ENCODE assay signal across 28 cellular contexts in the genomic region with DNA sequence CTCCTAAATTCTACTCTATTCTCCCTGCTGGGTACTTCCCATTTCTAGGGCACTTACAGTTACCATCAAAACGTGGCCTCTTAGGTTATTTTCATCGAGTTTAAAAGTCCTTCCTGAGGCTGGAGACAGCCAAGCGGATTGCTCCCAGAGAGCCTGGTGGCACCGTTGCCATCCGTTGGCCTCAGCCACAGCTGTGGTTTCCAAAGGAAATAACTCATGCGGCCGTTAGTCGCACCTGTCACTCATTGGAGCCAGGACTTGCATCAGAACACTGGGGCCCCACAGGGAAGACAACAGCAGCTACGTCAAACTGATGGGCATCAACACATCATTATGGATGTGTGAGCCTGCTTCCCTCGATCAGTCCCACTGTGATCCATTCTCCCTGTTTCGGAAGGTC.
A peak's percentile ranks its signal among the peaks of the same experiment; 100 is the strongest.
DNase-seq lines count a peak whose midpoint lies in the region; ATAC-seq, FAIRE-seq and TF ChIP-seq lines count a peak whose summit lies in the region.
"Had no signal": no experiment of that assay in that cellular context is flagged by ENCODE, and none has a peak within 500 bp of the region (broad histone marks: within the 10 kb centered on the region; RNA-seq: fewer than 3 reads in every experiment).

No MANE protein-coding gene starts in this region.

- no peaks in the 10 kb centered on the region for H3K9me3 Mint-ChIP-seq in endodermal cell
- H3K9me3 Mint-ChIP-seq: T-helper 2 cell treated with Interferon-gamma antibody and Interleukin-4, amounts not matched to agents 5 μg/mL and 100 μg/mL, for 36 hours had no signal

- no peaks in the 10 kb centered on the region for H3K36me3 ChIP-seq in endodermal cell (ENCODE audit: control insufficient read depth, insufficient read depth, low read length)
- H3K36me3 ChIP-seq in PC-9 (ENCODE audit: low read depth): no peaks in the 10 kb centered on the region
- H3K36me3 ChIP-seq: uterus had no signal

- no peaks in the 10 kb centered on the region for H3K4me1 ChIP-seq in endodermal cell (ENCODE audit: control insufficient read depth, insufficient read depth, low read length)
- no peaks in the 10 kb centered on the region for H3K4me1 ChIP-seq in PC-9 (replicated peaks; ENCODE audit: insufficient read depth)
- H3K4me1 ChIP-seq: uterus had no signal

- no peaks in the 10 kb centered on the region for H4K20me1 ChIP-seq in PC-9 (ENCODE audit: insufficient read depth)

- no peaks in the 10 kb centered on the region for H3K4me1 Mint-ChIP-seq in endodermal cell
- H3K4me1 Mint-ChIP-seq: stimulated activated effector memory CD8-positive, alpha-beta T cell treated with anti-CD3 and anti-CD28 coated beads, Interleukin-12 subunit alpha, Interleukin-12 subunit beta, amount 100 ng/mL, for 72 hours had no signal

- H3K79me2 ChIP-seq in PC-9 (ENCODE audit: low read depth): no peaks in the 10 kb centered on the region

- no peak for ATAC-seq in left ventricle myocardium superior
- ATAC-seq: body of pancreas; esophagus mucosa; mucosa of descending colon; PC-3; stimulated activated effector memory CD8-positive, alpha-beta T cell treated with anti-CD3 and anti-CD28 coated beads, Interleukin-12 subunit alpha, Interleukin-12 subunit beta, amount 100 ng/mL, for 72 hours had no signal

- no peak overlapping the region for H3K9ac ChIP-seq in endodermal cell (ENCODE audit: extremely low read depth, low read length, poor library complexity, severe bottlenecking)

- H3K9me3 ChIP-seq in endodermal cell (ENCODE audit: control insufficient read depth, low read length) (no peaks in the 10 kb centered on the region), PC-9 (ENCODE audit: insufficient read depth, low read depth) (no peaks in the 10 kb centered on the region)
- H3K9me3 ChIP-seq: body of pancreas, mucosa of descending colon, uterus had no signal

- no peak overlapping the region for H2AFZ ChIP-seq in PC-9

- DNase-seq in Daoy (ENCODE audit: low read depth): peak; percentile 36
- peak; percentile 97 to 98 for DNase-seq in Kasumi-1 (lab: John Stamatoyannopoulos, UW)
- DNase-seq in RPMI8226: peak; percentile 13
- peak; percentile 81 for DNase-seq in myocyte (ENCODE audit: low read depth)
- no peak for DNase-seq in endodermal cell
- no peak for DNase-seq in left ventricle myocardium superior
- no peak for DNase-seq in PC-9
- no peak for DNase-seq in RCC 7860 (ENCODE audit: low spot score)
- DNase-seq: activated gamma-delta T cell; body of pancreas; CD4-positive, alpha-beta memory T cell; DMS153; effector CD8-positive, alpha-beta T cell; foreskin melanocyte; GOT3; hippocampal formation; mucosa of descending colon; NCI-H1436 treated with DMSO at 0.1 percent for 48 hours; NCI-H2171 treated with DMSO at 0.1 percent for 48 hours; NCI-H526 treated with DMSO at 0.1 percent for 48 hours; PC-3; stimulated activated CD4-positive, alpha-beta T cell treated with anti-CD3 and anti-CD28 coated beads, Interleukin-1b, Interleukin-23, amount 100 ng/mL, for 48 hours; uterus had no signal

- H3K9me2 ChIP-seq in PC-9 (ENCODE audit: insufficient read depth): no peaks in the 10 kb centered on the region

- H3K4me3 ChIP-seq in endodermal cell (ENCODE audit: low read length) (no peak overlapping the region), PC-9 (no peak overlapping the region)
- H3K4me3 ChIP-seq: body of pancreas, mucosa of descending colon, uterus had no signal

- no TSS peak for BruUV-seq in PC-9 (replicated peaks; lab: Mats Ljungman, UMichigan)

- H3K4me2 ChIP-seq in PC-9: no peak overlapping the region

- no peak overlapping the region for H3K4me3 Mint-ChIP-seq in endodermal cell
- H3K4me3 Mint-ChIP-seq: CD4-positive, alpha-beta memory T cell; stimulated activated effector memory CD8-positive, alpha-beta T cell treated with anti-CD3 and anti-CD28 coated beads, Interleukin-12 subunit alpha, Interleukin-12 subunit beta, amount 100 ng/mL, for 72 hours; T-helper 2 cell treated with Interferon-gamma antibody and Interleukin-4, amounts not matched to agents 5 μg/mL and 100 μg/mL, for 36 hours had no signal

- intact Hi-C loops in left ventricle myocardium superior (cut with micrococcal nuclease) (no loop called here), PC-9 (cut with micrococcal nuclease; ENCODE audit: unreplicated experiment) (no loop called here)

- CTCF ChIA-PET in PC-9 (lab: Charles Lee): no interaction called here

- FAIRE-seq in RCC 7860 (lab: Jason Lieb, UNC): no peak
- FAIRE-seq: GM12892 had no signal

- 81 to 91% methylated on average over 8 to 11 of the region's 11 CpGs for WGBS in endodermal cell (ENCODE audit: insufficient coverage in 1 of 2, insufficient read length in 1 of 2), 2 experiments

- H3K36me3 Mint-ChIP-seq in endodermal cell (ENCODE audit: low read depth): no peaks in the 10 kb centered on the region
- H3K36me3 Mint-ChIP-seq: CD4-positive, alpha-beta memory T cell; stimulated activated effector memory CD8-positive, alpha-beta T cell treated with anti-CD3 and anti-CD28 coated beads, Interleukin-12 subunit alpha, Interleukin-12 subunit beta, amount 100 ng/mL, for 72 hours had no signal

- no peak overlapping the region for H3K27ac Mint-ChIP-seq in endodermal cell
- H3K27ac Mint-ChIP-seq: CD4-positive, alpha-beta memory T cell; progenitor cell of endocrine pancreas; stimulated activated effector memory CD8-positive, alpha-beta T cell treated with anti-CD3 and anti-CD28 coated beads, Interleukin-12 subunit alpha, Interleukin-12 subunit beta, amount 100 ng/mL, for 72 hours; T-helper 2 cell treated with Interferon-gamma antibody and Interleukin-4, amounts not matched to agents 5 μg/mL and 100 μg/mL, for 36 hours had no signal

- POLR2A ChIA-PET in PC-9 (lab: Charles Lee; ENCODE audit: unreplicated experiment): no interaction called here

- H3K27ac ChIP-seq in endodermal cell (ENCODE audit: low read depth, low read length) (no peak overlapping the region), PC-9 (no peak overlapping the region)
- H3K27ac ChIP-seq: body of pancreas, uterus had no signal

- peaks cover 26% of the 10 kb centered on the region for H3K27me3 Mint-ChIP-seq in endodermal cell (ENCODE audit: insufficient read depth)

- H3F3A ChIP-seq in PC-9 (ENCODE audit: insufficient read depth, low read depth): no peaks in the 10 kb centered on the region

- H3K27me3 ChIP-seq in endodermal cell (ENCODE audit: control insufficient read depth, insufficient read depth, low read length, poor library complexity, severe bottlenecking) (peaks cover 5% of the 10 kb centered on the region), PC-9 (ENCODE audit: insufficient read depth, low read depth) (0 out of 2 replicates have a peak, but pooled peaks cover 9% of the 10 kb centered on the region)
- H3K27me3 ChIP-seq: body of pancreas, uterus had no signal

- TF ChIP-seq CTCF in endodermal cell (conservative IDR thresholded peaks at IDR 0.05): no peak
- TF ChIP-seq CTCF in PC-9 (conservative IDR thresholded peaks at IDR 0.05): no peak

Comparison
In these comparisons a context has a peak if more than half of its experiments do, and no peak if none do; other contexts are left out.
1. DNase-seq: peak in Daoy (single experiment), Kasumi-1 (2 of 2), RPMI8226 (single experiment) and myocyte (single experiment); none in endodermal cell (single experiment), left ventricle myocardium superior (single experiment), PC-9 (0 of 2) and RCC 7860 (single experiment).